In the genomic region with DNA sequence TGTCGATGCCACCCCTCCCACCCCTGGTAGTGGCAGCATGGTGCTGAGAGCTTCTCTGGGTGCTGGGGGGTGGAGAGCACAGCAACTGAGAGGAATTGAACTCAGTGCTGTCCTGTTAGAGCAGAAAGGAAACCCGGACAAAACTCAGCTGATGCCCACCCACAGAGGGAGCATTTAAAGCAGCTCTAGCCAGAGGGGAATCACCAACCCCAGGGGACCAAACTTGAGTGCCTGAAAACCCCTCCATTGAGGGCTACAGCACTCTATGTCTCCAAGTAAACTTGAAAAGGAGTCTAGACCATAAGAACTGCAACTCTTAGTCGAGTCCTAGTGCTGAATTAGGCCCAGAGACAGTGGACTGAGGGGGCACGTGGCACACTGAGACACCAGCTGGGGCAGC, we compare ENCODE assay signal across 17 cellular contexts.
DNase-seq lines count a peak whose midpoint lies in the region; ATAC-seq lines count a peak whose summit lies in the region.
"Had no signal": no experiment of that assay in that cellular context is flagged by ENCODE, and none has a peak within 500 bp of the region (broad histone marks: within the 10 kb centered on the region; RNA-seq: fewer than 3 reads in every experiment).

No MANE protein-coding gene starts in this region.

- ATAC-seq in GM18511 (IDR thresholded peaks at IDR 0.05; ENCODE audit: unreplicated experiment) = peak; percentile 75
- ATAC-seq in GM21447 (IDR thresholded peaks at IDR 0.05; ENCODE audit: unreplicated experiment) = peak; percentile 66
- peak; percentile 69 for ATAC-seq in HG03103 (IDR thresholded peaks at IDR 0.05; ENCODE audit: low read depth, unreplicated experiment)
- ATAC-seq in stimulated activated naive B cell treated with anti-CD40 and anti-IgM and Interleukin-4, amounts not matched to agents 10 μg/mL and 1 μg/mL and 100 μg/mL, for 72 hours (replicated peaks) = peak; percentile 57 to 72
- ATAC-seq: A549, T-helper 17 cell had no signal

- H3K4me3 Mint-ChIP-seq in stimulated activated naive B cell treated with anti-CD40 and anti-IgM and Interleukin-4, amounts not matched to agents 10 μg/mL and 1 μg/mL and 100 μg/mL, for 72 hours = no peak overlapping the region
- H3K4me3 Mint-ChIP-seq: T-helper 17 cell had no signal

- H3K27ac Mint-ChIP-seq in stimulated activated naive B cell treated with anti-CD40 and anti-IgM and Interleukin-4, amounts not matched to agents 10 μg/mL and 1 μg/mL and 100 μg/mL, for 72 hours = no peak overlapping the region
- H3K27ac Mint-ChIP-seq: T-helper 17 cell had no signal

- H3K4me1 Mint-ChIP-seq in stimulated activated naive B cell treated with anti-CD40 and anti-IgM and Interleukin-4, amounts not matched to agents 10 μg/mL and 1 μg/mL and 100 μg/mL, for 72 hours = peaks cover 0 to 2% of the 10 kb centered on the region in 2 donors
- H3K4me1 Mint-ChIP-seq: T-helper 17 cell had no signal

- DNase-seq in stimulated activated naive B cell treated with anti-CD40 and anti-IgM and Interleukin-4, amounts not matched to agents 10 μg/mL and 1 μg/mL and 100 μg/mL, for 72 hours = peak; percentile 16
- DNase-seq in NCI-H524 (lab: John Stamatoyannopoulos, UW) = no peak
- no peak for DNase-seq in stimulated activated naive CD4-positive, alpha-beta T cell treated with Interleukin-2 at 50 U/mL for 16 hours (lab: John Stamatoyannopoulos, UW)
- no peak for DNase-seq in NCI-H128 (lab: John Stamatoyannopoulos, UW; ENCODE audit: unreplicated experiment)
- DNase-seq: DND-41, GDM1, H7, MG63, NCI-H1092, NCI-H187 treated with DMSO at 0.1 percent for 48 hours, NCI-H446 treated with DMSO at 0.1 percent for 48 hours, NCI-H748 treated with DMSO at 0.1 percent for 48 hours, T-helper 17 cell had no signal

- peaks cover 2 to 4% of the 10 kb centered on the region in 2 donors for H3K9me3 Mint-ChIP-seq in stimulated activated naive B cell treated with anti-CD40 and anti-IgM and Interleukin-4, amounts not matched to agents 10 μg/mL and 1 μg/mL and 100 μg/mL, for 72 hours

- peaks cover 0 to 2% of the 10 kb centered on the region in 2 donors for H3K36me3 Mint-ChIP-seq in stimulated activated naive B cell treated with anti-CD40 and anti-IgM and Interleukin-4, amounts not matched to agents 10 μg/mL and 1 μg/mL and 100 μg/mL, for 72 hours

- H3K27me3 Mint-ChIP-seq in stimulated activated naive B cell treated with anti-CD40 and anti-IgM and Interleukin-4, amounts not matched to agents 10 μg/mL and 1 μg/mL and 100 μg/mL, for 72 hours = peaks cover 20 to 36% of the 10 kb centered on the region in 2 donors
